15 cellular contexts compared by ENCODE assay signal in genomic region chr3:144162042-144162441, GRCh38.
DNase-seq lines count a peak whose midpoint lies in the region; ATAC-seq and TF ChIP-seq lines count a peak whose summit lies in the region.
"Had no signal": no experiment of that assay in that cellular context is flagged by ENCODE, and none has a peak within 500 bp of the region (broad histone marks: within the 10 kb centered on the region; RNA-seq: fewer than 3 reads in every experiment).

No MANE protein-coding gene starts in this region.

- peaks cover 5 to 32% (median 9%) of the 10 kb centered on the region in 4 donors for H3K4me1 ChIP-seq in liver (ENCODE audit: control insufficient read depth in 4 of 4, insufficient read depth in 4 of 4, low read length in 3 of 4)
- H3K4me1 ChIP-seq: heart right ventricle had no signal

- no peak for ATAC-seq in HG02852 (IDR thresholded peaks at IDR 0.05; ENCODE audit: unreplicated experiment)
- no peak for ATAC-seq in HG03097 (IDR thresholded peaks at IDR 0.05; ENCODE audit: low FRiP score, unreplicated experiment)
- ATAC-seq: heart right ventricle had no signal

- TF ChIP-seq RAD21 in liver (IDR thresholded peaks at IDR 0.05), result peak; percentile 66 to 70

- WGBS in liver, result 44% methylated on average over 1 of the region's 1 CpG

- peak overlapping the region; percentile 42 to 79 for H3K27ac ChIP-seq in liver (ENCODE audit: low read depth in 1 of 2, low read length in 2 of 2)
- H3K27ac ChIP-seq: coronary artery, heart right ventricle, tibial artery had no signal

- H3K36me3 ChIP-seq in liver (ENCODE audit: control insufficient read depth in 4 of 4, insufficient read depth in 3 of 4, low read depth in 1 of 4, low read length in 3 of 4), result no peaks in the 10 kb centered on the region
- H3K36me3 ChIP-seq: heart right ventricle, tibial artery had no signal

- TF ChIP-seq CTCF in liver (IDR thresholded peaks at IDR 0.05; ENCODE audit: low read depth, low read length, missing input control), result no peak

- no peaks in the 10 kb centered on the region for H3K9me3 ChIP-seq in liver (ENCODE audit: control insufficient read depth in 4 of 4, low read length in 3 of 4)
- H3K9me3 ChIP-seq: tibial artery had no signal

- no peak overlapping the region for H3K4me3 ChIP-seq in liver (ENCODE audit: low read depth in 1 of 3, low read length in 3 of 3)
- H3K4me3 ChIP-seq: coronary artery, heart right ventricle, tibial artery had no signal

- H3K9ac ChIP-seq in liver (ENCODE audit: low read depth in 1 of 2, low read length in 2 of 2), result no peak overlapping the region

- in situ Hi-C loops in T47D (cut with HindIII; ENCODE audit: low pct_unique_long_range_greater_than_20kb, low sequenced_read_pairs), result no loop called here

- DNase-seq in COLO668 (lab: John Stamatoyannopoulos, UW; ENCODE audit: unreplicated experiment) (peak; percentile 1), LoVo (ENCODE audit: low spot score) (peak; percentile 19), T47D (ENCODE audit: low read depth in 1 of 2, low spot score in 1 of 2) (peak; percentile 54 to 88), NCI-H187 treated with DMSO at 0.1 percent for 48 hours (lab: John Stamatoyannopoulos, UW) (no peak), MV-4-11 (lab: John Stamatoyannopoulos, UW) (no peak)
- DNase-seq: activated B cell treated with CpG ODN at 0.5 μM for 24 hours; activated T-cell treated with anti-CD3 and anti-CD28 coated beads, Interleukin-2, amount 50 U/mL, for 48 hours; CD4-positive, alpha-beta memory T cell; heart right ventricle; NCI-H2107; tibial artery had no signal

- no peaks in the 10 kb centered on the region for H3K27me3 ChIP-seq in liver (ENCODE audit: control insufficient read depth in 4 of 4, insufficient read depth in 4 of 4, low read length in 3 of 4)
- H3K27me3 ChIP-seq: heart right ventricle, tibial artery had no signal

TF ChIP-seq in liver, 16 proteins besides CTCF, POLR2A, EP300 and RAD21:
- no peak for TF ChIP-seq TAF1 (conservative IDR thresholded peaks at IDR 0.05)
- TF ChIP-seq FOXA1 (IDR thresholded peaks at IDR 0.05), result peak; percentile 100
- peak in 1 of 2 donors; percentile 40 for TF ChIP-seq EGR1 (IDR thresholded peaks at IDR 0.05; ENCODE audit: low read depth in 2 of 2)
- TF ChIP-seq JUND (IDR thresholded peaks at IDR 0.05), result peak in 1 of 2 donors; percentile 82
- TF ChIP-seq HNF4G (IDR thresholded peaks at IDR 0.05), result peak; percentile 62
- TF ChIP-seq, protein P1, sequence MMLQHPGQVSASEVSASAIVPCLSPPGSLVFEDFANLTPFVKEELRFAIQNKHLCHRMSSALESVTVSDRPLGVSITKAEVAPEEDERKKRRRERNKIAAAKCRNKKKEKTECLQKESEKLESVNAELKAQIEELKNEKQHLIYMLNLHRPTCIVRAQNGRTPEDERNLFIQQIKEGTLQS (IDR thresholded peaks at IDR 0.05), result no peak
- peak; percentile 94 for TF ChIP-seq HNF4A (conservative IDR thresholded peaks at IDR 0.05)
- no peak for TF ChIP-seq NR2F2 (IDR thresholded peaks at IDR 0.05)
- TF ChIP-seq FOXA2 (IDR thresholded peaks at IDR 0.05), result peak; percentile 100
- peak; percentile 97 for TF ChIP-seq SP1 (IDR thresholded peaks at IDR 0.05)
- peak; percentile 64 to 83 for TF ChIP-seq RXRA (IDR thresholded peaks at IDR 0.05)
- peak; percentile 73 for TF ChIP-seq YY1 (IDR thresholded peaks at IDR 0.05)
- TF ChIP-seq GABPA (IDR thresholded peaks at IDR 0.05 in 1 of 2, conservative IDR thresholded peaks at IDR 0.05 in 1 of 2), result peak in 1 of 2 donors; percentile 52
- peak; percentile 80 for TF ChIP-seq REST (IDR thresholded peaks at IDR 0.05)
- TF ChIP-seq, protein P2, sequence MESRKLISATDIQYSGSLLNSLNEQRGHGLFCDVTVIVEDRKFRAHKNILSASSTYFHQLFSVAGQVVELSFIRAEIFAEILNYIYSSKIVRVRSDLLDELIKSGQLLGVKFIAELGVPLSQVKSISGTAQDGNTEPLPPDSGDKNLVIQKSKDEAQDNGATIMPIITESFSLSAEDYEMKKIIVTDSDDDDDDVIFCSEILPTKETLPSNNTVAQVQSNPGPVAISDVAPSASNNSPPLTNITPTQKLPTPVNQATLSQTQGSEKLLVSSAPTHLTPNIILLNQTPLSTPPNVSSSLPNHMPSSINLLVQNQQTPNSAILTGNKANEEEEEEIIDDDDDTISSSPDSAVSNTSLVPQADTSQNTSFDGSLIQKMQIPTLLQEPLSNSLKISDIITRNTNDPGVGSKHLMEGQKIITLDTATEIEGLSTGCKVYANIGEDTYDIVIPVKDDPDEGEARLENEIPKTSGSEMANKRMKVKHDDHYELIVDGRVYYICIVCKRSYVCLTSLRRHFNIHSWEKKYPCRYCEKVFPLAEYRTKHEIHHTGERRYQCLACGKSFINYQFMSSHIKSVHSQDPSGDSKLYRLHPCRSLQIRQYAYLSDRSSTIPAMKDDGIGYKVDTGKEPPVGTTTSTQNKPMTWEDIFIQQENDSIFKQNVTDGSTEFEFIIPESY (IDR thresholded peaks at IDR 0.05), result peak; percentile 80
- peak; percentile 76 for TF ChIP-seq MAX (IDR thresholded peaks at IDR 0.05)

Comparison
In these comparisons a context has a peak if more than half of its experiments do, and no peak if none do; other contexts are left out.
1. DNase-seq: peak in COLO668 (single experiment), LoVo (single experiment) and T47D (2 of 2); none in NCI-H187 treated with DMSO at 0.1 percent for 48 hours (single experiment) and MV-4-11 (single experiment).